Comparison of ENCODE assay signal across 8 cellular contexts in genomic region chr13:110955072-110955503, GRCh38. TPM values are rescaled to one million over a fixed set of nuclear protein-coding genes. Genes with fewer than 3 reads are reported as not detected.
DNase-seq lines count a peak whose midpoint lies in the region; ATAC-seq, FAIRE-seq and TF ChIP-seq lines count a peak whose summit lies in the region.
"Not testable (repeated sequence)": the region's sequence is repeated elsewhere in the genome, so short reads cannot be mapped to it uniquely, and the experiment has no call there.

No MANE protein-coding gene starts in this region.

- H3K4me3 Mint-ChIP-seq in HFFc6, result peak overlapping the region; percentile 65
- H3K4me3 Mint-ChIP-seq in activated B cell treated with CpG ODN at 0.5 μM for 24 hours, result not testable (repeated sequence)

- peaks cover 11% of the 10 kb centered on the region for H3K9me3 Mint-ChIP-seq in HFFc6
- not testable (repeated sequence) for H3K9me3 Mint-ChIP-seq in activated B cell treated with CpG ODN at 0.5 μM for 24 hours

- peak; percentile 86 for ATAC-seq in activated B cell treated with CpG ODN at 0.5 μM for 24 hours (ENCODE audit: low read depth)
- ATAC-seq in sciatic nerve, result peak; percentile 95

- not testable (repeated sequence) for H3K36me3 Mint-ChIP-seq in HFFc6 (ENCODE audit: low read depth); activated B cell treated with CpG ODN at 0.5 μM for 24 hours (ENCODE audit: low read depth)

- not testable (repeated sequence) for H3K27me3 Mint-ChIP-seq in HFFc6 (ENCODE audit: insufficient read depth); activated B cell treated with CpG ODN at 0.5 μM for 24 hours

- DNase-seq in HFFc6 (peak; percentile 99), MG63 (peak; percentile 94), breast epithelium (ENCODE audit: low spot score in 2 of 2) (peak in 1 of 2 donors; percentile 33), hepatocyte (ENCODE audit: low spot score) (peak; percentile 86), uterus (peak; percentile 78 to 89)
- DNase-seq in activated B cell treated with CpG ODN at 0.5 μM for 24 hours; sciatic nerve (ENCODE audit: low spot score): not testable (repeated sequence)

- peak overlapping the region; percentile 99 for H3K27ac Mint-ChIP-seq in HFFc6
- H3K27ac Mint-ChIP-seq in activated B cell treated with CpG ODN at 0.5 μM for 24 hours, result peak overlapping the region; percentile 41

- H2AFZ ChIP-seq in hepatocyte, result not testable (repeated sequence)

- not testable (repeated sequence) for H3K9me3 ChIP-seq in MG63; breast epithelium; hepatocyte (ENCODE audit: low read depth); uterus

- not testable (repeated sequence) for H3K4me2 ChIP-seq in hepatocyte

- POLR2A ChIA-PET in activated B cell treated with CpG ODN at 0.5 μM for 24 hours (lab: Charles Lee), result not testable (repeated sequence)

- not testable (repeated sequence) for TF ChIP-seq CTCF in HFFc6 (IDR thresholded peaks at IDR 0.05); activated B cell treated with CpG ODN at 0.5 μM for 24 hours (IDR thresholded peaks at IDR 0.05); breast epithelium (IDR thresholded peaks at IDR 0.05); hepatocyte (IDR thresholded peaks at IDR 0.05; ENCODE audit: poor library complexity); uterus (IDR thresholded peaks at IDR 0.05)

- 44% methylated on average over 11 of the region's 11 CpGs for WGBS in hepatocyte (ENCODE audit: low lambda C conversion rate, missing lambda C conversion rate)

- not testable (repeated sequence) for TF ChIP-seq POLR2A in breast epithelium (IDR thresholded peaks at IDR 0.05)
- peak in 1 of 2 donors; percentile 15 for TF ChIP-seq POLR2A in uterus (IDR thresholded peaks at IDR 0.05)

- peak; percentile 100 for FAIRE-seq in G401.6 (lab: Jason Lieb, UNC)

- intact Hi-C loops in activated B cell treated with CpG ODN at 0.5 μM for 24 hours (cut with micrococcal nuclease); breast epithelium (cut with DNase I; ENCODE audit: low total_unique reads); sciatic nerve (cut with DNase I); uterus (cut with DNase I; ENCODE audit: low total_unique reads): not testable (repeated sequence)

- not testable (repeated sequence) for H3K36me3 ChIP-seq in MG63; breast epithelium; hepatocyte (replicated peaks; ENCODE audit: insufficient read depth, low read depth); uterus

- not testable (repeated sequence) for H3K27me3 ChIP-seq in MG63, breast epithelium, hepatocyte, uterus

- not testable (repeated sequence) for H3K9me2 ChIP-seq in hepatocyte (replicated peaks; ENCODE audit: insufficient read depth)

- CTCF ChIA-PET in activated B cell treated with CpG ODN at 0.5 μM for 24 hours (lab: Charles Lee), result not testable (repeated sequence)

- not testable (repeated sequence) for H4K20me1 ChIP-seq in hepatocyte (ENCODE audit: insufficient read depth, poor library complexity, severe bottlenecking)

- H3K27ac ChIP-seq in breast epithelium, result peak overlapping the region; percentile 52 to 80
- peak overlapping the region; percentile 97 for H3K27ac ChIP-seq in hepatocyte
- H3K27ac ChIP-seq in uterus, result peak overlapping the region; percentile 82 to 84

- H3K4me1 ChIP-seq in breast epithelium; hepatocyte (ENCODE audit: insufficient read depth); uterus: not testable (repeated sequence)

- not testable (repeated sequence) for H3K79me2 ChIP-seq in hepatocyte

- H3K4me3 ChIP-seq in MG63, breast epithelium, hepatocyte, uterus: not testable (repeated sequence)

- peaks cover 47% of the 10 kb centered on the region for H3K4me1 Mint-ChIP-seq in HFFc6 (ENCODE audit: low read depth)
- not testable (repeated sequence) for H3K4me1 Mint-ChIP-seq in activated B cell treated with CpG ODN at 0.5 μM for 24 hours

RNA-seq across cellular contexts. Expression of gene ANKRD10, which starts 40.2 kb away (rescaled TPM):
- total RNA-seq in HFFc6 (2021; fragmentation: NEBNext Ultra II Directional; extraction: Animal tissue kit (Norgen Biotek cat#: 25700)), result 10 to 100 TPM; 27.1 to 37.2 (median 33.5) TPM
- 35.9 and 78.6 TPM in 2 replicates for total RNA-seq in MG63 (2014; rRNA removed; shearing (Covaris generic); ENCODE audit: low replicate concordance)
- total RNA-seq in activated B cell treated with CpG ODN at 0.5 μM for 24 hours, result 212 and 256 TPM in 2 replicates
- total RNA-seq in breast epithelium, result 100 to 1,000 TPM; 133 to 206 (median 193) TPM
- 135 and 143 TPM in 2 replicates for total RNA-seq in hepatocyte
- polyA plus RNA-seq in hepatocyte, result 104 and 135 TPM in 2 replicates
- 254 TPM for total RNA-seq in sciatic nerve
- 100 to 1,000 TPM; 128 to 268 (median 235) TPM for total RNA-seq in uterus
